ENCODE assay signal across 2 cellular contexts in genomic region chr6:14883921-14884320, GRCh38.
TF ChIP-seq lines count a peak whose summit lies in the region.

No MANE protein-coding gene starts in this region.

TF ChIP-seq in IMR-90, 13 proteins besides CTCF, POLR2A, EP300 and RAD21 (continued from another document):
- no peak for TF ChIP-seq MXI1 (IDR thresholded peaks at IDR 0.05; ENCODE audit: borderline replicate concordance, low read depth, low read length)
- no peak for TF ChIP-seq ELK1 (IDR thresholded peaks at IDR 0.05; ENCODE audit: borderline replicate concordance, low read depth, low read length)
- TF ChIP-seq RFX5 (IDR thresholded peaks at IDR 0.05; ENCODE audit: low read depth, low read length), result no peak
- TF ChIP-seq USF2 (IDR thresholded peaks at IDR 0.05; ENCODE audit: low read depth, low read length), result no peak
- no peak for TF ChIP-seq MAZ (IDR thresholded peaks at IDR 0.05; ENCODE audit: borderline replicate concordance, low read depth, low read length)

TF ChIP-seq in K562, 482 proteins besides CTCF, POLR2A, EP300 and RAD21 (continued from another document):
- TF ChIP-seq PKNOX1 (IDR thresholded peaks at IDR 0.05), result 0 out of 2 replicates have a peak, but pooled peaks have one; percentile 5
- 0 out of 2 replicates have a peak, but pooled peaks have one; percentile 11 for TF ChIP-seq JUND (IDR thresholded peaks at IDR 0.05; ENCODE audit: borderline replicate concordance, low read depth, low read length)
- TF ChIP-seq JUND (tag; IDR thresholded peaks at IDR 0.05; ENCODE audit: borderline replicate concordance, low read depth, low read length), result no peak
- TF ChIP-seq SP2 (IDR thresholded peaks at IDR 0.05; ENCODE audit: extremely low read depth, low read depth, low read length, poor library complexity, severe bottlenecking), result no peak
- no peak for TF ChIP-seq RREB1 (CRISPR knock-in tag; IDR thresholded peaks at IDR 0.05)
- TF ChIP-seq NR2C1 (IDR thresholded peaks at IDR 0.05), result no peak
- 0 out of 2 replicates have a peak, but pooled peaks have one; percentile 34 for TF ChIP-seq NR2C1 (tag; IDR thresholded peaks at IDR 0.05)
- no peak for TF ChIP-seq KLF13 (tag; IDR thresholded peaks at IDR 0.05; ENCODE audit: borderline replicate concordance, low read depth)
- peak; percentile 25 for TF ChIP-seq MEIS2 (IDR thresholded peaks at IDR 0.05; ENCODE audit: partially characterized antibody)
- peak; percentile 84 for TF ChIP-seq TFAP4 (CRISPR knock-in tag; IDR thresholded peaks at IDR 0.05; ENCODE audit: borderline replicate concordance)
- no peak for TF ChIP-seq SFPQ (IDR thresholded peaks at IDR 0.05; ENCODE audit: low read depth, low read length)
- no peak for TF ChIP-seq ZBED1 (IDR thresholded peaks at IDR 0.05)
TF ChIP-seq in K562: peak in this region for 7.
